ENCODE assay signal across 29 cellular contexts in genomic region chr18:51734576-51734975, GRCh38.
"Had no signal": no experiment of that assay in that cellular context is flagged by ENCODE, and none has a peak within 500 bp of the region (broad histone marks: within the 10 kb centered on the region; RNA-seq: fewer than 3 reads in every experiment).

No MANE protein-coding gene starts in this region.

- DNase-seq: activated B cell treated with CpG ODN at 0.5 μM for 24 hours; activated CD4-positive, alpha-beta memory T cell treated with anti-CD3 and anti-CD28 coated beads for 36 hours; activated CD4-positive, alpha-beta T cell treated with anti-CD3 and anti-CD28 coated beads for 4 hours; activated CD4-positive, alpha-beta T cell treated with anti-CD3 and anti-CD28 coated beads, Interleukin-2, amount 10 ng/mL, durations not matched to agents 24 days and 14 days; activated CD4-positive, alpha-beta T cell treated with anti-CD3 and anti-CD28 coated beads, Interleukin-2, amount 50 U/mL, for 1 hour; activated CD4-positive, alpha-beta T cell treated with anti-CD3 and anti-CD28 coated beads, Interleukin-2, amount 50 U/mL, for 4 hours; activated CD4-positive, CD25-positive, alpha-beta regulatory T cell treated with anti-CD3 and anti-CD28 coated beads, Interleukin-2, amount 50 U/mL, for 72 hours; activated CD8-positive, alpha-beta memory T cell treated with anti-CD3 and anti-CD28 coated beads, Interleukin-2, amount 50 U/mL, for 4 hours; activated CD8-positive, alpha-beta T cell treated with anti-CD3 and anti-CD28 coated beads for 36 hours; activated effector memory CD4-positive, alpha-beta T cell treated with anti-CD3 and anti-CD28 coated beads, Interleukin-2, amount 50 U/mL, for 16 hours; activated gamma-delta T cell treated with Interleukin-2 at 50 U/mL for 16 hours; activated naive CD4-positive, alpha-beta T cell; activated naive CD4-positive, alpha-beta T cell treated with anti-CD3 and anti-CD28 coated beads for 36 hours; activated naive CD4-positive, alpha-beta T cell treated with anti-CD3 and anti-CD28 coated beads, Interleukin-2, amount 50 U/mL, for 16 hours; activated naive CD8-positive, alpha-beta T cell treated with anti-CD3 and anti-CD28 coated beads for 36 hours; activated T-cell treated with anti-CD3 and anti-CD28 coated beads for 4 hours; activated T-cell treated with anti-CD3 and anti-CD28 coated beads, Interleukin-2, amount 50 U/mL, for 1 hour; activated T-cell treated with anti-CD3 and anti-CD28 coated beads, Interleukin-2, amount 50 U/mL, for 4 hours; activated T-cell treated with anti-CD3 and anti-CD28 coated beads, Interleukin-2, amount 50 U/mL, for 72 hours; adrenal gland; amniotic stem cell; aorta; body of pancreas; brain microvascular endothelial cell; central memory CD4-positive, alpha-beta T cell; T-helper 17 cell; T-helper 9 cell had no signal

- ATAC-seq: activated CD8-positive, alpha-beta T cell treated with anti-CD3 and anti-CD28 coated beads for 36 hours; activated naive CD4-positive, alpha-beta T cell treated with anti-CD3 and anti-CD28 coated beads, Interleukin-2, amount 50 U/mL, for 72 hours; activated T-cell treated with anti-CD3 and anti-CD28 coated beads, Interleukin-2, amount 50 U/mL, for 4 hours; activated T-cell treated with anti-CD3 and anti-CD28 coated beads, Interleukin-2, amount 50 U/mL, for 72 hours; activated T-helper 17 cell treated with anti-CD3 and anti-CD28 coated beads, Interleukin-2, amount 50 U/mL, for 72 hours; body of pancreas; T-helper 17 cell had no signal
